23 cellular contexts compared by ENCODE assay signal in genomic region chr12:20830456-20830855, GRCh38. TPM values are rescaled to one million over a fixed set of nuclear protein-coding genes. Genes with fewer than 3 reads are reported as not detected.
"Had no signal": no experiment of that assay in that cellular context is flagged by ENCODE, and none has a peak within 500 bp of the region (broad histone marks: within the 10 kb centered on the region; RNA-seq: fewer than 3 reads in every experiment).

No MANE protein-coding gene starts in this region.

- H3K27me3 ChIP-seq: ascending aorta, upper lobe of left lung had no signal

- H3K4me3 Mint-ChIP-seq: activated CD4-positive, alpha-beta T cell treated with anti-CD3 and anti-CD28 coated beads, Interleukin-2, amount 10 ng/mL, durations not matched to agents 7 days and 5 days; activated T-cell treated with anti-CD3 and anti-CD28 coated beads, Interleukin-2, amount 50 U/mL, for 24 hours; activated T-helper 17 cell treated with anti-CD3 and anti-CD28 coated beads, Interleukin-2, amount 50 U/mL, for 72 hours; natural killer cell had no signal

- H3K36me3 ChIP-seq: ascending aorta, upper lobe of left lung, WERI-Rb-1 had no signal

- H3K4me1 Mint-ChIP-seq: activated CD4-positive, alpha-beta T cell treated with anti-CD3 and anti-CD28 coated beads, Interleukin-2, amount 10 ng/mL, durations not matched to agents 7 days and 5 days; activated T-helper 17 cell treated with anti-CD3 and anti-CD28 coated beads, Interleukin-2, amount 50 U/mL, for 72 hours; natural killer cell had no signal

- H3K9me3 Mint-ChIP-seq: activated CD4-positive, alpha-beta T cell treated with anti-CD3 and anti-CD28 coated beads, Interleukin-2, amount 10 ng/mL, durations not matched to agents 7 days and 5 days had no signal

- H3K9me3 ChIP-seq: ascending aorta, upper lobe of left lung had no signal

- ATAC-seq: activated naive CD4-positive, alpha-beta T cell treated with anti-CD3 and anti-CD28 coated beads, Interleukin-2, amount 50 U/mL, for 72 hours; activated T-helper 17 cell treated with anti-CD3 and anti-CD28 coated beads, Interleukin-2, amount 50 U/mL, for 72 hours; natural killer cell; right cardiac atrium; stimulated activated naive CD8-positive, alpha-beta T cell treated with anti-CD3 and anti-CD28 coated beads, Interleukin-15, Interleukin-2, amounts not matched to agents 100 U/mL and 50 U/mL, for 24 hours had no signal

- H3K4me1 ChIP-seq: ascending aorta, upper lobe of left lung had no signal

- H3K27me3 Mint-ChIP-seq: activated CD4-positive, alpha-beta T cell treated with anti-CD3 and anti-CD28 coated beads, Interleukin-2, amount 10 ng/mL, durations not matched to agents 7 days and 5 days; activated T-cell treated with anti-CD3 and anti-CD28 coated beads, Interleukin-2, amount 50 U/mL, for 24 hours; activated T-helper 17 cell treated with anti-CD3 and anti-CD28 coated beads, Interleukin-2, amount 50 U/mL, for 72 hours had no signal

- H3K36me3 Mint-ChIP-seq: activated naive CD4-positive, alpha-beta T cell treated with anti-CD3 and anti-CD28 coated beads, Interleukin-2, amount 50 U/mL, for 72 hours; natural killer cell had no signal

- H3K27ac ChIP-seq: ascending aorta, upper lobe of left lung, WERI-Rb-1 had no signal

- H3K4me3 ChIP-seq: ascending aorta, upper lobe of left lung had no signal

- H3K27ac Mint-ChIP-seq: activated CD4-positive, alpha-beta T cell treated with anti-CD3 and anti-CD28 coated beads, Interleukin-2, amount 10 ng/mL, durations not matched to agents 7 days and 5 days; activated naive CD4-positive, alpha-beta T cell treated with anti-CD3 and anti-CD28 coated beads, Interleukin-2, amount 50 U/mL, for 72 hours; activated T-cell treated with anti-CD3 and anti-CD28 coated beads, Interleukin-2, amount 50 U/mL, for 24 hours; activated T-helper 17 cell treated with anti-CD3 and anti-CD28 coated beads, Interleukin-2, amount 50 U/mL, for 72 hours; natural killer cell had no signal

- DNase-seq: activated CD4-positive, alpha-beta T cell treated with anti-CD3 and anti-CD28 coated beads, Interleukin-2, amount 10 ng/mL, durations not matched to agents 7 days and 5 days; activated CD4-positive, CD25-positive, alpha-beta regulatory T cell treated with anti-CD3 and anti-CD28 coated beads, Interleukin-2, amount 50 U/mL, for 72 hours; activated CD8-positive, alpha-beta memory T cell treated with anti-CD3 and anti-CD28 coated beads, Interleukin-2, amount 50 U/mL, for 4 hours; activated T-cell treated with anti-CD3 and anti-CD28 coated beads, Interleukin-2, amount 50 U/mL, for 24 hours; cerebellar nuclear complex; foreskin melanocyte; kidney; midbrain; natural killer cell; right cardiac atrium; stimulated activated CD4-positive, alpha-beta T cell treated with anti-CD3 and anti-CD28 coated beads, Interleukin-12 subunit alpha, Interleukin-12 subunit beta, amount 100 ng/mL, for 4 hours; stimulated activated CD4-positive, alpha-beta T cell treated with anti-CD3 and anti-CD28 coated beads, Interleukin-4, amount 100 ng/mL, for 4 hours; stimulated activated naive CD8-positive, alpha-beta T cell treated with anti-CD3 and anti-CD28 coated beads, Interleukin-15, Interleukin-2, amounts not matched to agents 100 U/mL and 50 U/mL, for 24 hours; WERI-Rb-1 had no signal

RNA-seq across cellular contexts. Expression of gene SLCO1B3, which starts 20.0 kb away (rescaled TPM):
- total RNA-seq: activated CD4-positive, alpha-beta T cell treated with anti-CD3 and anti-CD28 coated beads, Interleukin-2, amount 10 ng/mL, durations not matched to agents 7 days and 5 days; activated naive CD4-positive, alpha-beta T cell treated with anti-CD3 and anti-CD28 coated beads, Interleukin-2, amount 50 U/mL, for 72 hours; activated T-helper 17 cell treated with anti-CD3 and anti-CD28 coated beads, Interleukin-2, amount 50 U/mL, for 72 hours; ascending aorta; kidney; lung microvascular endothelial cell; natural killer cell; osteocyte; pulmonary artery endothelial cell; right cardiac atrium; subcutaneous adipose tissue; T-helper 2 cell treated with Interferon-gamma antibody and Interleukin-4, amounts not matched to agents 100 ng/mL and 5 ng/mL, for 36 hours had no signal
